8 cellular contexts compared by ENCODE assay signal in genomic region chr2:70142590-70143313, GRCh38. TPM values are rescaled to one million over a fixed set of nuclear protein-coding genes. Genes with fewer than 3 reads are reported as not detected.
DNase-seq lines count a peak whose midpoint lies in the region; TF ChIP-seq lines count a peak whose summit lies in the region.

No MANE protein-coding gene starts in this region.

- no peaks in the 10 kb centered on the region for H3K36me3 Mint-ChIP-seq in neural progenitor cell

- peak overlapping the region; percentile 90 for H3K27ac Mint-ChIP-seq in neural progenitor cell

- H3K9me3 Mint-ChIP-seq in neural progenitor cell = peaks cover 6% of the 10 kb centered on the region

- peaks cover 33% of the 10 kb centered on the region for H3K4me1 Mint-ChIP-seq in neural progenitor cell

- DNase-seq in GM03348 (ENCODE audit: low spot score) (peak; percentile 99), HCEC 1CT (peak; percentile 99), MG63 (peak; percentile 98), SHP77 (lab: John Stamatoyannopoulos, UW) (peak; percentile 97 to 98), activated gamma-delta T cell (lab: John Stamatoyannopoulos, UW) (peak; percentile 100), fibroblast of villous mesenchyme (ENCODE audit: low read depth) (peak; percentile 100), neural progenitor cell (ENCODE audit: low spot score) (peak; percentile 100)

- H3K27me3 ChIP-seq in MG63 = no peaks in the 10 kb centered on the region
- no peaks in the 10 kb centered on the region for H3K27me3 ChIP-seq in neural progenitor cell
- H3K27me3 ChIP-seq in stomach smooth muscle (ENCODE audit: control insufficient read depth in 1 of 2, insufficient read depth in 2 of 2, low read length in 2 of 2) = no peaks in the 10 kb centered on the region

- H3K4me3 Mint-ChIP-seq in neural progenitor cell = peak overlapping the region; percentile 64

- TF ChIP-seq CTCF in fibroblast of villous mesenchyme (IDR thresholded peaks at IDR 0.05; ENCODE audit: insufficient read depth, low read depth, low read length) = peak; percentile 87
- peak; percentile 92 for TF ChIP-seq CTCF in neural progenitor cell (IDR thresholded peaks at IDR 0.05)

- H3K4me1 ChIP-seq in neural progenitor cell (peaks cover 16% of the 10 kb centered on the region), stomach smooth muscle (ENCODE audit: control insufficient read depth, insufficient read depth, low read length) (peaks cover 20% of the 10 kb centered on the region)

- H3K27ac ChIP-seq in neural progenitor cell (peak overlapping the region; percentile 86), stomach smooth muscle (ENCODE audit: low read length) (peak overlapping the region; percentile 96)

- no peaks in the 10 kb centered on the region for H3K79me2 ChIP-seq in neural progenitor cell (ENCODE audit: low read depth)

- peak overlapping the region; percentile 77 for H3K4me2 ChIP-seq in neural progenitor cell

- H3K9me3 ChIP-seq in MG63 = no peaks in the 10 kb centered on the region
- no peaks in the 10 kb centered on the region for H3K9me3 ChIP-seq in neural progenitor cell (ENCODE audit: low read depth)
- no peaks in the 10 kb centered on the region for H3K9me3 ChIP-seq in stomach smooth muscle (ENCODE audit: control insufficient read depth in 2 of 2, low read length in 2 of 2)

- peaks cover 11% of the 10 kb centered on the region for H3K27me3 Mint-ChIP-seq in neural progenitor cell (ENCODE audit: insufficient read depth, low read depth)

- no peaks in the 10 kb centered on the region for H4K20me1 ChIP-seq in neural progenitor cell (ENCODE audit: low read depth)

- H3K4me3 ChIP-seq in MG63 (peak overlapping the region; percentile 61), fibroblast of villous mesenchyme (ENCODE audit: low read depth, low read length) (peak overlapping the region; percentile 52), neural progenitor cell (peak overlapping the region; percentile 46), stomach smooth muscle (ENCODE audit: low read length in 2 of 2) (peak overlapping the region; percentile 72)

- no peaks in the 10 kb centered on the region for H3K36me3 ChIP-seq in MG63
- H3K36me3 ChIP-seq in neural progenitor cell = no peaks in the 10 kb centered on the region
- no peaks in the 10 kb centered on the region for H3K36me3 ChIP-seq in stomach smooth muscle (ENCODE audit: control insufficient read depth in 2 of 2, insufficient read depth in 2 of 2, low read length in 2 of 2)

- H3F3A ChIP-seq in neural progenitor cell (ENCODE audit: low read depth) = peaks cover 30% of the 10 kb centered on the region

- no peak overlapping the region for H2AFZ ChIP-seq in neural progenitor cell (replicated peaks)

- peak overlapping the region; percentile 66 for H3K9ac ChIP-seq in neural progenitor cell
- H3K9ac ChIP-seq in stomach smooth muscle (ENCODE audit: low read length in 2 of 2) = peak overlapping the region; percentile 98 to 99

RNA-seq across cellular contexts. Expression of gene C2orf42, which starts 48.1 kb away (rescaled TPM):
- total RNA-seq in MG63 (2014; rRNA removed; shearing (Covaris generic); ENCODE audit: low replicate concordance) = 5.4 and 16.7 TPM in 2 replicates
- total RNA-seq in fibroblast of villous mesenchyme = 14.5 and 33.7 TPM in 2 replicates
- 24.1 and 25.4 TPM in 2 replicates for total RNA-seq in neural progenitor cell (ENCODE audit: low replicate concordance)

RNA-seq across cellular contexts. Expression of gene PCBP1, which starts 55.5 kb away (rescaled TPM):
- 92.9 and 104 TPM in 2 replicates for total RNA-seq in MG63 (2014; rRNA removed; shearing (Covaris generic); ENCODE audit: low replicate concordance)
- 32.9 and 45.3 TPM in 2 replicates for total RNA-seq in fibroblast of villous mesenchyme
- 62.0 and 82.0 TPM in 2 replicates for total RNA-seq in neural progenitor cell (ENCODE audit: low replicate concordance)

Comparison
In these comparisons a context has a peak if more than half of its experiments do, and no peak if none do; other contexts are left out.
1. Peak in every context shown above with its lines: DNase-seq, H3K4me3 ChIP-seq and H3K27ac ChIP-seq.